ENCODE assay signal across 7 cellular contexts in genomic region chr6:7073810-7074525, GRCh38. TPM values are rescaled to one million over a fixed set of nuclear protein-coding genes. Genes with fewer than 3 reads are reported as not detected.
A peak's percentile ranks its signal among the peaks of the same experiment; 100 is the strongest.
DNase-seq lines count a peak whose midpoint lies in the region; ATAC-seq and TF ChIP-seq lines count a peak whose summit lies in the region.

No MANE protein-coding gene starts in this region.

- H3K27ac Mint-ChIP-seq in naive thymus-derived CD4-positive, alpha-beta T cell, result peak overlapping the region; percentile 48 to 94 (median 85)
- no peak overlapping the region for H3K27ac Mint-ChIP-seq in Calu3 (ENCODE audit: unreplicated experiment)

- TF ChIP-seq CTCF in omental fat pad (IDR thresholded peaks at IDR 0.05) (no peak), Calu3 (IDR thresholded peaks at IDR 0.05; ENCODE audit: unreplicated experiment) (no peak)

- peaks cover 0 to 72% (median 0%) of the 10 kb centered on the region in 5 donors for H3K27me3 Mint-ChIP-seq in naive thymus-derived CD4-positive, alpha-beta T cell
- no peaks in the 10 kb centered on the region for H3K27me3 Mint-ChIP-seq in Calu3 (ENCODE audit: unreplicated experiment)

- H3K36me3 ChIP-seq in naive thymus-derived CD4-positive, alpha-beta T cell (ENCODE audit: control insufficient read depth in 2 of 3, insufficient read depth in 3 of 3, low read length in 3 of 3), result no peaks in the 10 kb centered on the region
- H3K36me3 ChIP-seq in MG63, result no peaks in the 10 kb centered on the region

- ATAC-seq in GM19452 (IDR thresholded peaks at IDR 0.05; ENCODE audit: unreplicated experiment) (peak; percentile 99), HG03280 (IDR thresholded peaks at IDR 0.05; ENCODE audit: unreplicated experiment) (peak; percentile 99), omental fat pad (ENCODE audit: low FRiP score) (no peak)
- peak; percentile 98 for ATAC-seq in naive thymus-derived CD4-positive, alpha-beta T cell

- peak overlapping the region; percentile 2 for H3K4me3 ChIP-seq in naive thymus-derived CD4-positive, alpha-beta T cell (ENCODE audit: low read length)
- no peak overlapping the region for H3K4me3 ChIP-seq in MG63

- no peaks in the 10 kb centered on the region for H3K27me3 ChIP-seq in naive thymus-derived CD4-positive, alpha-beta T cell (ENCODE audit: control insufficient read depth in 2 of 2, insufficient read depth in 2 of 2, low read length in 2 of 2)
- no peaks in the 10 kb centered on the region for H3K27me3 ChIP-seq in MG63

- no peaks in the 10 kb centered on the region for H3K9me3 Mint-ChIP-seq in naive thymus-derived CD4-positive, alpha-beta T cell
- no peaks in the 10 kb centered on the region for H3K9me3 Mint-ChIP-seq in Calu3 (ENCODE audit: low read depth, unreplicated experiment)

- H3K36me3 Mint-ChIP-seq in naive thymus-derived CD4-positive, alpha-beta T cell, result peaks cover 0 to 5% (median 0%) of the 10 kb centered on the region in 5 donors
- H3K36me3 Mint-ChIP-seq in Calu3 (ENCODE audit: insufficient read depth, unreplicated experiment), result no peaks in the 10 kb centered on the region

- peak overlapping the region; percentile 50 to 88 (median 76) for H3K4me3 Mint-ChIP-seq in naive thymus-derived CD4-positive, alpha-beta T cell
- no peak overlapping the region for H3K4me3 Mint-ChIP-seq in Calu3 (ENCODE audit: low read depth, unreplicated experiment)

- peaks cover 7 to 17% (median 12%) of the 10 kb centered on the region in 7 donors for H3K4me1 Mint-ChIP-seq in naive thymus-derived CD4-positive, alpha-beta T cell
- H3K4me1 Mint-ChIP-seq in Calu3 (ENCODE audit: low read depth, unreplicated experiment), result no peaks in the 10 kb centered on the region

- intact Hi-C loops in naive thymus-derived CD4-positive, alpha-beta T cell (cut with micrococcal nuclease), result loop anchor here (1.0 kb wide), 3 partner anchors 13 to 33 kb away; partner anchors contain the start of gene RREB1 (in 2 of the 2)
- intact Hi-C loops in Calu3 (cut with micrococcal nuclease; ENCODE audit: unreplicated experiment), result no loop called here

- POLR2A ChIA-PET in naive thymus-derived CD4-positive, alpha-beta T cell (lab: Charles Lee), result interaction anchor here (0.7 to 1.7 kb wide), 5 partner anchors 14 to 32 kb away, joined by 3 to 11 read pairs (median 3); no protein-coding TSS in a partner anchor

- H3K27ac ChIP-seq in naive thymus-derived CD4-positive, alpha-beta T cell (ENCODE audit: low read depth, low read length), result peak overlapping the region; percentile 44

- no peaks in the 10 kb centered on the region for H3K9me3 ChIP-seq in naive thymus-derived CD4-positive, alpha-beta T cell (ENCODE audit: control insufficient read depth in 2 of 3, low read length in 3 of 3)
- H3K9me3 ChIP-seq in MG63, result no peaks in the 10 kb centered on the region

- peak; percentile 64 for DNase-seq in activated T-cell treated with anti-CD3 and anti-CD28 coated beads for 24 hours (ENCODE audit: low read depth)
- peak in 8 of 9 donors; percentile 54 to 74 (median 64) for DNase-seq in naive thymus-derived CD4-positive, alpha-beta T cell
- no peak for DNase-seq in omental fat pad (ENCODE audit: low spot score)
- DNase-seq in MG63, result no peak
- no peak for DNase-seq in Calu3

- CTCF ChIA-PET in naive thymus-derived CD4-positive, alpha-beta T cell (lab: Charles Lee), result interaction anchor here (0.5 to 2.0 kb wide), 3 partner anchors 32 to 542 kb away, joined by 3 to 5 read pairs (median 3); no protein-coding TSS in a partner anchor
- CTCF ChIA-PET in Calu3 (lab: Charles Lee), result interaction anchor here (0.6 kb wide), 1 partner anchor 25 kb away, joined by 4 read pairs; no protein-coding TSS in a partner anchor

- BruUV-seq in Calu3 (replicated peaks; lab: Mats Ljungman, UMichigan), result no TSS peak

- H3K4me1 ChIP-seq in naive thymus-derived CD4-positive, alpha-beta T cell (ENCODE audit: control insufficient read depth in 2 of 2, insufficient read depth in 2 of 2, low read length in 2 of 2), result peaks cover 0 to 4% of the 10 kb centered on the region in 2 donors

RNA-seq across cellular contexts. Expression of gene RREB1, which starts 33.8 kb away (rescaled TPM):
- total RNA-seq in naive thymus-derived CD4-positive, alpha-beta T cell, result 10 to 100 TPM; 28.3 to 56.7 (median 51.6) TPM
- 10 to 100 TPM in 1 of 2 donors, 1 to 10 TPM in 1; 4.2 to 10.0 TPM for polyA plus RNA-seq in naive thymus-derived CD4-positive, alpha-beta T cell
- total RNA-seq in omental fat pad (10 to 100 TPM; 24.9 to 48.1 (median 40.6) TPM), Calu3 (2022) (38.4 and 42.9 TPM in 2 replicates)
- total RNA-seq in MG63 (2014; rRNA removed; shearing (Covaris generic); ENCODE audit: low replicate concordance), result 16.5 and 17.2 TPM in 2 replicates

Comparison
In these comparisons a context has a peak if more than half of its experiments do, and no peak if none do; other contexts are left out.
1. DNase-seq: peak in activated T-cell treated with anti-CD3 and anti-CD28 coated beads for 24 hours (single experiment) and naive thymus-derived CD4-positive, alpha-beta T cell (8 of 9); none in omental fat pad (single experiment), MG63 (single experiment) and Calu3 (single experiment).